ENCODE assay signal across 8 cellular contexts in genomic region chr11:65279713-65280459, GRCh38. TPM values are rescaled to one million over a fixed set of nuclear protein-coding genes. Genes with fewer than 3 reads are reported as not detected.
DNase-seq lines count a peak whose midpoint lies in the region; ATAC-seq and TF ChIP-seq lines count a peak whose summit lies in the region.

No MANE protein-coding gene starts in this region.

- no peaks in the 10 kb centered on the region for H3K27me3 ChIP-seq in Caco-2 (replicated peaks; ENCODE audit: control insufficient read depth, insufficient read depth, low read length)
- H3K27me3 ChIP-seq in dorsolateral prefrontal cortex: no peaks in the 10 kb centered on the region
- H3K27me3 ChIP-seq in sigmoid colon: no peaks in the 10 kb centered on the region

- no peak for TF ChIP-seq EP300 in sigmoid colon (IDR thresholded peaks at IDR 0.05)

- H3K36me3 Mint-ChIP-seq in Caco-2 (ENCODE audit: insufficient read depth, unreplicated experiment): peaks cover 57% of the 10 kb centered on the region

- no peaks in the 10 kb centered on the region for H3K9me3 Mint-ChIP-seq in Caco-2 (ENCODE audit: unreplicated experiment)

- WGBS in sigmoid colon, 2 donors: 30 to 51% methylated on average over 5 of the region's 5 CpGs

- peaks cover 44% of the 10 kb centered on the region for H3K4me1 Mint-ChIP-seq in Caco-2 (ENCODE audit: low read depth, unreplicated experiment)

- peaks cover 7% of the 10 kb centered on the region for H3K36me3 ChIP-seq in Caco-2 (ENCODE audit: control insufficient read depth, insufficient read depth, low read length)
- H3K36me3 ChIP-seq in sigmoid colon: peaks cover 0 to 25% (median 4%) of the 10 kb centered on the region in 4 donors

- DNase-seq in Caco-2 (peak; percentile 57 to 61), T follicular helper cell (ENCODE audit: low read depth) (peak; percentile 17), dorsolateral prefrontal cortex (no peak), sigmoid colon (peak; percentile 79), KBM-7 (no peak), iPS-NIHi7 (ENCODE audit: extremely low spot score) (no peak), NCI-H1048 (lab: John Stamatoyannopoulos, UW) (no peak)

- no TSS peak for BruUV-seq in Caco-2 (replicated peaks; lab: Mats Ljungman, UMichigan)

- ATAC-seq in GM21423 (IDR thresholded peaks at IDR 0.05; ENCODE audit: unreplicated experiment): no peak

- intact Hi-C loops in Caco-2 (cut with micrococcal nuclease; ENCODE audit: unreplicated experiment) (loop anchor here (5.0 kb wide), 1 partner anchor 137 kb away; no protein-coding TSS in a partner anchor), dorsolateral prefrontal cortex (cut with DNase I) (no loop called here), sigmoid colon (cut with DNase I) (no loop called here)

- TF ChIP-seq CTCF in Caco-2 (IDR thresholded peaks at IDR 0.05; ENCODE audit: insufficient read depth in 1 of 2, low read depth in 1 of 2, low read length in 1 of 2, severe bottlenecking in 1 of 2, unreplicated experiment in 1 of 2) (no peak), dorsolateral prefrontal cortex (IDR thresholded peaks at IDR 0.05 in 54 of 56, conservative IDR thresholded peaks at IDR 0.05 in 2 of 56; ENCODE audit: low read depth in 1 of 56, partially characterized antibody in 56 of 56) (no peak), sigmoid colon (IDR thresholded peaks at IDR 0.05) (no peak)

- peak overlapping the region; percentile 90 for H3K27ac Mint-ChIP-seq in Caco-2 (ENCODE audit: unreplicated experiment)

- in situ Hi-C loops in KBM-7 (cut with MboI; ENCODE audit: low pct_unique_long_range_greater_than_20kb, low sequenced_read_pairs): no loop called here

- H3K4me3 Mint-ChIP-seq in Caco-2 (ENCODE audit: unreplicated experiment): peak overlapping the region; percentile 26

- H3K27ac ChIP-seq in dorsolateral prefrontal cortex (peak overlapping the region in 43 of 59 donors; percentile 1 to 73 (median 49)), sigmoid colon (peak overlapping the region; percentile 27 to 62 (median 56))

- H3K4me1 ChIP-seq in Caco-2 (peaks cover 58% of the 10 kb centered on the region), sigmoid colon (peaks cover 0 to 38% (median 36%) of the 10 kb centered on the region in 4 donors)

- no peak overlapping the region for H3K4me3 ChIP-seq in Caco-2 (ENCODE audit: low read depth, low read length)
- H3K4me3 ChIP-seq in dorsolateral prefrontal cortex: no peak overlapping the region
- no peak overlapping the region for H3K4me3 ChIP-seq in sigmoid colon

- no peaks in the 10 kb centered on the region for H3K27me3 Mint-ChIP-seq in Caco-2 (ENCODE audit: insufficient read depth, unreplicated experiment)

- no peaks in the 10 kb centered on the region for H3K9me3 ChIP-seq in Caco-2
- no peaks in the 10 kb centered on the region for H3K9me3 ChIP-seq in sigmoid colon

- TF ChIP-seq POLR2A in sigmoid colon (IDR thresholded peaks at IDR 0.05): no peak

- CTCF ChIA-PET in Caco-2 (lab: Charles Lee): interaction anchor here (0.5 to 1.6 kb wide), 4 partner anchors 12 to 35 kb away, joined by 3 read pairs; partner anchors contain the start of gene CDC42EP2

- POLR2A ChIA-PET in Caco-2 (lab: Charles Lee): interaction anchor here (0.6 to 2.2 kb wide), 3 partner anchors 12 to 231 kb away, joined by 3 to 10 read pairs (median 6); no protein-coding TSS in a partner anchor

RNA-seq across cellular contexts. Expression of gene POLA2, which starts 18.1 kb away (rescaled TPM):
- 23.2 and 25.3 TPM in 2 replicates for total RNA-seq in Caco-2 (2022)
- 10 to 100 TPM in 36 of 120 experiments, 1 to 10 TPM in 84; 4.5 to 16.1 (median 8.9) TPM for total RNA-seq in dorsolateral prefrontal cortex
- total RNA-seq in sigmoid colon: 1 to 10 TPM; 3.6 to 8.8 (median 4.8) TPM
- polyA plus RNA-seq in sigmoid colon: 10 to 100 TPM in 1 of 3 donors, 1 to 10 TPM in 2; 4.6 to 13.4 (median 5.4) TPM

RNA-seq across cellular contexts. Expression of gene CDC42EP2, which starts 34.8 kb away (rescaled TPM):
- total RNA-seq in Caco-2 (2022) (38.0 and 40.7 TPM in 2 replicates), dorsolateral prefrontal cortex (10 to 100 TPM in 115 of 120 experiments, 1 to 10 TPM in 5; 7.5 to 83.6 (median 20.5) TPM), sigmoid colon (10 to 100 TPM; 11.0 to 29.1 (median 16.5) TPM)
- 10 to 100 TPM in 2 of 3 donors, 1 to 10 TPM in 1; 8.8 to 15.0 (median 11.4) TPM for polyA plus RNA-seq in sigmoid colon

RNA-seq across cellular contexts. Expression of gene DPF2, which starts 53.8 kb away (rescaled TPM):
- 64.2 and 65.3 TPM in 2 replicates for total RNA-seq in Caco-2 (2022)
- total RNA-seq in dorsolateral prefrontal cortex: 100 to 1,000 TPM in 5 of 120 experiments, 10 to 100 TPM in 115; 51.4 to 114 (median 73.5) TPM
- 10 to 100 TPM; 28.5 to 51.2 (median 40.5) TPM for total RNA-seq in sigmoid colon
- 10 to 100 TPM; 13.8 to 25.4 (median 14.1) TPM for polyA plus RNA-seq in sigmoid colon

Comparison
In these comparisons a context has a peak if more than half of its experiments do, and no peak if none do; other contexts are left out.
1. DNase-seq: peak in Caco-2 (2 of 2), T follicular helper cell (single experiment) and sigmoid colon (single experiment); none in dorsolateral prefrontal cortex (0 of 10), KBM-7 (single experiment), iPS-NIHi7 (single experiment) and NCI-H1048 (single experiment).